Comparison of ENCODE assay signal across 9 cellular contexts in the genomic region with DNA sequence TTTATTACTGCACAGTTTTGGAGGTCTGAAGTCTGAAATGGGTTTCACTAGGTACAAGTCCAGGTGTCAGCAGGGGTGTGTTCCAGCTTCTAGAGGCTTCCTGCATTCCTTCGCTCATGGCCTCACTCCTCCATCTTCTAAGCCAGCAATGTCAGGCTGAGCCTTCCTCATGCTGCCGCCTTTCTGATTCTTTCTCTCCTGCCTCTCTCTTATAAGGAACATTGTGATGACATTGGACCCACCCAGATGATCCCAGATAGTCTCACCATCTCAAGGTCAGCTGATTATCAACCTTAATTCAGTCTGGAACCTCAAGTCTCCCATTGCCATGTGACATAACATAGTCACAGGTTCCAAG.
DNase-seq lines count a peak whose midpoint lies in the region; ATAC-seq and TF ChIP-seq lines count a peak whose summit lies in the region.
"Had no signal": no experiment of that assay in that cellular context is flagged by ENCODE, and none has a peak within 500 bp of the region (broad histone marks: within the 10 kb centered on the region; RNA-seq: fewer than 3 reads in every experiment).

No MANE protein-coding gene starts in this region.

- intact Hi-C loops in left ventricle myocardium inferior (cut with micrococcal nuclease) (no loop called here), left cardiac atrium (cut with DNase I) (no loop called here), PC-9 (cut with micrococcal nuclease; ENCODE audit: unreplicated experiment) (no loop called here), upper lobe of right lung (cut with DNase I) (no loop called here), gastrocnemius medialis (cut with DNase I; ENCODE audit: low total_unique reads) (no loop called here)

- BruUV-seq in PC-9 (replicated peaks; lab: Mats Ljungman, UMichigan): no TSS peak

- no peaks in the 10 kb centered on the region for H3K79me2 ChIP-seq in PC-9 (ENCODE audit: low read depth)
- no peaks in the 10 kb centered on the region for H3K79me2 ChIP-seq in fibroblast of lung (ENCODE audit: control insufficient read depth, insufficient read depth, low read length)

- H3K4me3 ChIP-seq in left ventricle myocardium inferior: no peak overlapping the region
- no peak overlapping the region for H3K4me3 ChIP-seq in PC-9
- no peak overlapping the region for H3K4me3 ChIP-seq in fibroblast of lung (replicated peaks in 1 of 4; ENCODE audit: control extremely low read depth in 1 of 4, insufficient read depth in 1 of 4, low read depth in 3 of 4, low read length in 4 of 4)
- H3K4me3 ChIP-seq in upper lobe of right lung: no peak overlapping the region
- no peak overlapping the region for H3K4me3 ChIP-seq in gastrocnemius medialis
- H3K4me3 ChIP-seq in WERI-Rb-1 (ENCODE audit: low read depth, low read length): no peak overlapping the region
- H3K4me3 ChIP-seq: BLaER1 had no signal

- H3F3A ChIP-seq in PC-9 (ENCODE audit: insufficient read depth, low read depth): peaks cover 6% of the 10 kb centered on the region; the same call in 1 of the 2 replicates

- CTCF ChIA-PET in PC-9 (lab: Charles Lee): no interaction called here

- no peaks in the 10 kb centered on the region for H4K20me1 ChIP-seq in PC-9 (ENCODE audit: insufficient read depth)
- no peaks in the 10 kb centered on the region for H4K20me1 ChIP-seq in fibroblast of lung (ENCODE audit: control insufficient read depth, extremely low read depth, insufficient read depth, low read length)
- H4K20me1 ChIP-seq: BLaER1 had no signal

- no peak for DNase-seq in left ventricle myocardium inferior
- no peak for DNase-seq in left cardiac atrium
- no peak for DNase-seq in PC-9
- DNase-seq in fibroblast of lung (ENCODE audit: low read depth in 2 of 2): no peak
- DNase-seq in upper lobe of right lung: no peak
- no peak for DNase-seq in gastrocnemius medialis
- no peak for DNase-seq in WERI-Rb-1
- DNase-seq in SW 1271 (lab: John Stamatoyannopoulos, UW): no peak

- no peak for TF ChIP-seq POLR2A in gastrocnemius medialis (IDR thresholded peaks at IDR 0.05)

- H3K27me3 ChIP-seq in left ventricle myocardium inferior (ENCODE audit: low read depth) (peaks cover 11% of the 10 kb centered on the region), PC-9 (ENCODE audit: insufficient read depth, low read depth) (no peaks in the 10 kb centered on the region), fibroblast of lung (ENCODE audit: control insufficient read depth, insufficient read depth, low read length) (no peaks in the 10 kb centered on the region), upper lobe of right lung (no peaks in the 10 kb centered on the region), gastrocnemius medialis (no peaks in the 10 kb centered on the region), WERI-Rb-1 (ENCODE audit: insufficient read depth, low read depth, severe bottlenecking) (no peaks in the 10 kb centered on the region)
- H3K27me3 ChIP-seq: BLaER1 had no signal

- TF ChIP-seq CTCF in left ventricle myocardium inferior (IDR thresholded peaks at IDR 0.05; ENCODE audit: borderline replicate concordance) (no peak), PC-9 (conservative IDR thresholded peaks at IDR 0.05) (no peak), fibroblast of lung (conservative IDR thresholded peaks at IDR 0.05 in 1 of 2, IDR thresholded peaks at IDR 0.05 in 1 of 2; ENCODE audit: low read depth in 1 of 2, low read length in 2 of 2) (no peak), upper lobe of right lung (IDR thresholded peaks at IDR 0.05) (no peak), gastrocnemius medialis (IDR thresholded peaks at IDR 0.05 in 4 of 5, conservative IDR thresholded peaks at IDR 0.05 in 1 of 5) (no peak), WERI-Rb-1 (IDR thresholded peaks at IDR 0.05; ENCODE audit: low read depth, low read length) (no peak)

- H3K4me2 ChIP-seq in PC-9 (peak overlapping the region; percentile 24; the same call in 1 of the 2 replicates), fibroblast of lung (ENCODE audit: extremely low read depth, insufficient read depth, low read length) (peak overlapping the region; percentile 33)

- ATAC-seq in left cardiac atrium: no peak
- ATAC-seq in upper lobe of right lung: no peak
- no peak for ATAC-seq in gastrocnemius medialis

- H3K9me3 ChIP-seq in left ventricle myocardium inferior (replicated peaks) (peaks cover 16% of the 10 kb centered on the region), PC-9 (ENCODE audit: insufficient read depth, low read depth) (no peaks in the 10 kb centered on the region), fibroblast of lung (ENCODE audit: control insufficient read depth, insufficient read depth, low read depth, low read length) (no peaks in the 10 kb centered on the region), upper lobe of right lung (peaks cover 5% of the 10 kb centered on the region), gastrocnemius medialis (no peaks in the 10 kb centered on the region), WERI-Rb-1 (ENCODE audit: severe bottlenecking) (no peaks in the 10 kb centered on the region)

- peak overlapping the region; percentile 24 for H3K27ac ChIP-seq in left ventricle myocardium inferior (replicated peaks)
- peak overlapping the region; percentile 73 for H3K27ac ChIP-seq in PC-9
- H3K27ac ChIP-seq in fibroblast of lung (ENCODE audit: insufficient read depth, low read length): peak overlapping the region; percentile 36
- H3K27ac ChIP-seq in upper lobe of right lung: peak overlapping the region; percentile 70
- H3K27ac ChIP-seq in gastrocnemius medialis: no peak overlapping the region
- no peak overlapping the region for H3K27ac ChIP-seq in WERI-Rb-1
- H3K27ac ChIP-seq: BLaER1 had no signal

- H3K36me3 ChIP-seq in left ventricle myocardium inferior: no peaks in the 10 kb centered on the region
- no peaks in the 10 kb centered on the region for H3K36me3 ChIP-seq in PC-9 (ENCODE audit: low read depth)
- no peaks in the 10 kb centered on the region for H3K36me3 ChIP-seq in fibroblast of lung (ENCODE audit: control insufficient read depth, insufficient read depth, low read length)
- H3K36me3 ChIP-seq in upper lobe of right lung: no peaks in the 10 kb centered on the region
- H3K36me3 ChIP-seq in gastrocnemius medialis: no peaks in the 10 kb centered on the region
- H3K36me3 ChIP-seq in WERI-Rb-1: no peaks in the 10 kb centered on the region
- H3K36me3 ChIP-seq: BLaER1 had no signal

- H3K9ac ChIP-seq in fibroblast of lung (ENCODE audit: insufficient read depth, low read length): no peak overlapping the region
- H3K9ac ChIP-seq: BLaER1 had no signal

- in situ Hi-C loops in gastrocnemius medialis (cut with MboI; ENCODE audit: low sequenced_read_pairs in 4 of 4): no loop called here

- H2AFZ ChIP-seq in PC-9 (peak overlapping the region; percentile 50; the same call in 1 of the 2 replicates), fibroblast of lung (ENCODE audit: low read length) (no peak overlapping the region)

- no peaks in the 10 kb centered on the region for H3K9me2 ChIP-seq in PC-9 (ENCODE audit: insufficient read depth)

- H3K4me1 ChIP-seq in left ventricle myocardium inferior (peaks cover 6% of the 10 kb centered on the region), PC-9 (replicated peaks; ENCODE audit: insufficient read depth) (peaks cover 25% of the 10 kb centered on the region), fibroblast of lung (ENCODE audit: control insufficient read depth, extremely low read depth, insufficient read depth, low read length) (peaks cover 3% of the 10 kb centered on the region), upper lobe of right lung (peaks cover 23% of the 10 kb centered on the region), gastrocnemius medialis (no peaks in the 10 kb centered on the region)

- POLR2A ChIA-PET in PC-9 (lab: Charles Lee; ENCODE audit: unreplicated experiment): no interaction called here

Comparison
In these comparisons a context has a peak if more than half of its experiments do, and no peak if none do; other contexts are left out.
1. H3K27ac ChIP-seq: peak in left ventricle myocardium inferior (single experiment), PC-9 (single experiment), fibroblast of lung (single experiment) and upper lobe of right lung (single experiment); none in gastrocnemius medialis (0 of 4) and WERI-Rb-1 (single experiment).